In the genomic region with DNA sequence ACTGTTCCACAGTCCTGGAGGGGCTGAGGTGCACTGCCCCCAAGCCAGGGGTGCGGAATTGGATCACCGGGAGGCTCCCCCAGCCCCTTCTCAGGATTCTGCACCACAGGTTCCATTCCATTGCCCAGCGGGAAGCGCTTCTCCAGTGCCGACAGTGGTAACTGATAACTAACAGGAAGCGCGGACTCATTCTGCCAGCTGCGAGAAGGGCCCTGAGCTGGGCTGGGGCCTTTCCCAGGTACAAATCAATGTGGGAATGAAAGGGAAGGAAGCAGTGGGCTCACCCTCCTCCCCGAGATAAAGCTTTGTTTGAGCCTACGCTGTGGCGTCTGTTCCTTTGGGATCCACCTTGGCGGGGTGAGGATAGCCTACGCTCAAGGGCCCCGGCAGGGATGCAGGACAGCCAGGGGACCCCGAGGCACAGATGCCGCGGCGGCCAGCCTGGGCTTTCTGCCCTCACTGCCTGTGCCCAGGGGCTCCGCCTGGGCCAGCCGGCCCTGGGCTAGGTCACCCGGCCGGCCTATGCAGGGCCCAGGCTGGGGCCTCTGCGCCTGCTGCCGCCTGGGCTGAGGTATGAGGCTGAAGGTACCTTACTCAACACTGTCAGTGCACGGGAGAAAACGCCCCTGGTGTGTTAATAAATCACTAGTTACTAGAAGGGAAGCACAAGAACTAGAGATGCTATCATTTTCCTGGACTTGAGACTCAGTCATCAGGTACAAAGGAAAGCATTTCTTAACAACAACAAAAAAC, we compare ENCODE assay signal across 25 cellular contexts. TPM values are rescaled to one million over a fixed set of nuclear protein-coding genes. Genes with fewer than 3 reads are reported as not detected.
DNase-seq lines count a peak whose midpoint lies in the region; ATAC-seq, FAIRE-seq and TF ChIP-seq lines count a peak whose summit lies in the region.
"Had no signal": no experiment of that assay in that cellular context is flagged by ENCODE, and none has a peak within 500 bp of the region (broad histone marks: within the 10 kb centered on the region; RNA-seq: fewer than 3 reads in every experiment).

No MANE protein-coding gene starts in this region.

- ATAC-seq in HCT116 (peak; percentile 36; the same call in 1 of the 2 replicates), HepG2 (peak; percentile 79), HG03520 (IDR thresholded peaks at IDR 0.05; ENCODE audit: unreplicated experiment) (no peak)
- ATAC-seq in stimulated activated naive CD8-positive, alpha-beta T cell treated with anti-CD3 and anti-CD28 coated beads, Interleukin-15, amount 100 ng/mL, for 72 hours, result no peak
- ATAC-seq: Panc1, SK-N-SH treated with all-trans-retinoic acid at 6 μM for 48 hours had no signal

- no peak for TF ChIP-seq POLR2A in HCT116 (IDR thresholded peaks at IDR 0.05; ENCODE audit: borderline replicate concordance, extremely low read depth, insufficient read depth, insufficient read length)
- no peak for TF ChIP-seq POLR2A in H1 (IDR thresholded peaks at IDR 0.05; ENCODE audit: control extremely low read depth in 1 of 2, low read depth in 2 of 2, low read length in 2 of 2)
- no peak for TF ChIP-seq POLR2A in HepG2 (IDR thresholded peaks at IDR 0.05; ENCODE audit: insufficient read depth in 1 of 2, low read depth in 2 of 2, low read length in 2 of 2)

- H3K27ac Mint-ChIP-seq in stimulated activated naive CD8-positive, alpha-beta T cell treated with anti-CD3 and anti-CD28 coated beads, Interleukin-15, amount 100 ng/mL, for 72 hours, result no peak overlapping the region
- H3K27ac Mint-ChIP-seq: CD4-positive, CD25-positive, alpha-beta regulatory T cell; HFFc6 had no signal

- DNase-seq in HCT116 (ENCODE audit: low read depth, low spot score) (no peak), H1 (ENCODE audit: low read depth in 1 of 2, low spot score in 2 of 2) (peak in 1 of 2 experiments; percentile 47), HepG2 (ENCODE audit: low spot score) (no peak), HK-2 (ENCODE audit: unreplicated experiment) (no peak)
- no peak for DNase-seq in activated CD4-positive, alpha-beta T cell treated with anti-CD3 and anti-CD28 coated beads, Interleukin-2, amount 50 U/mL, for 48 hours
- no peak for DNase-seq in stimulated activated naive CD8-positive, alpha-beta T cell treated with anti-CD3 and anti-CD28 coated beads, Interleukin-15, amount 100 ng/mL, for 72 hours
- DNase-seq: CD4-positive, CD25-positive, alpha-beta regulatory T cell; COR-L47; DMS 273 treated with DMSO at 0.1 percent for 48 hours; DND-41; HFFc6; Kasumi-1; NCI-H1694 treated with DMSO at 0.1 percent for 48 hours; NCI-H2081 treated with DMSO at 0.1 percent for 48 hours; NCI-H2171 treated with DMSO at 0.1 percent for 48 hours; NCI-H524 treated with DMSO at 0.1 percent for 48 hours; NCI-H82; SIG-M5 had no signal

- H3K27me3 ChIP-seq in HCT116 (ENCODE audit: insufficient read depth, low read length) (peaks cover 37% of the 10 kb centered on the region), H1 (replicated peaks in 1 of 4; ENCODE audit: control insufficient read depth in 3 of 4, extremely low read depth in 1 of 4, insufficient read depth in 3 of 4, low read length in 3 of 4) (peaks cover 12 to 84% (median 58%) of the 10 kb centered on the region in 4 experiments), HepG2 (ENCODE audit: control insufficient read depth in 1 of 2, insufficient read depth in 2 of 2, low read length in 2 of 2) (peaks cover 5 to 67% of the 10 kb centered on the region in 2 experiments; a peak in 4 of 5 replicates)

- H3K4me2 ChIP-seq in HCT116 (ENCODE audit: low read length) (no peak overlapping the region), H1 (ENCODE audit: insufficient read depth in 1 of 2, low read depth in 2 of 2, low read length in 2 of 2) (no peak overlapping the region), HepG2 (ENCODE audit: low read depth, low read length) (no peak overlapping the region)

- H3K4me1 ChIP-seq in HCT116 (ENCODE audit: control insufficient read depth in 1 of 2, insufficient read depth in 2 of 2, low read length in 2 of 2), result no peaks in the 10 kb centered on the region
- peaks cover 0 to 6% (median 4%) of the 10 kb centered on the region in 4 experiments; a peak in 3 of 7 replicates for H3K4me1 ChIP-seq in H1 (replicated peaks in 1 of 4; ENCODE audit: control insufficient read depth in 3 of 4, insufficient read depth in 4 of 4, low read length in 3 of 4)
- H3K4me1 ChIP-seq in HepG2 (ENCODE audit: insufficient read depth, low read length), result peaks cover 7% of the 10 kb centered on the region

- H3K4ac ChIP-seq in H1 (replicated peaks; ENCODE audit: insufficient read length, low read depth, low read length), result no peak overlapping the region

- TF ChIP-seq RAD21 in HCT116 (IDR thresholded peaks at IDR 0.05; ENCODE audit: low read depth) (no peak), H1 (IDR thresholded peaks at IDR 0.05 in 1 of 2, conservative IDR thresholded peaks at IDR 0.05 in 1 of 2; ENCODE audit: low read depth in 2 of 2, low read length in 2 of 2) (no peak), HepG2 (CRISPR knock-in tag; IDR thresholded peaks at IDR 0.05) (no peak)

- H3K4me3 ChIP-seq in HCT116 (replicated peaks in 1 of 2; ENCODE audit: low read depth in 1 of 2, low read length in 2 of 2), result no peak overlapping the region
- H3K4me3 ChIP-seq in H1 (ENCODE audit: extremely low read depth in 1 of 4, insufficient read depth in 2 of 4, low read depth in 3 of 4, low read length in 4 of 4), result no peak overlapping the region
- no peak overlapping the region for H3K4me3 ChIP-seq in HepG2 (replicated peaks in 1 of 3; ENCODE audit: insufficient read depth in 1 of 3, low read depth in 2 of 3, low read length in 3 of 3)

- intact Hi-C loops in HCT116 (cut with micrococcal nuclease), result no loop called here
- intact Hi-C loops in HepG2 (cut with micrococcal nuclease; ENCODE audit: unreplicated experiment), result no loop called here

- no peak overlapping the region for H2BK20ac ChIP-seq in H1 (ENCODE audit: low read length)

- peaks cover 61% of the 10 kb centered on the region for H3K27me3 Mint-ChIP-seq in stimulated activated naive CD8-positive, alpha-beta T cell treated with anti-CD3 and anti-CD28 coated beads, Interleukin-15, amount 100 ng/mL, for 72 hours

- no peaks in the 10 kb centered on the region for H3K9me2 ChIP-seq in HCT116 (ENCODE audit: insufficient read depth)

- no peaks in the 10 kb centered on the region for H3K23me2 ChIP-seq in H1 (ENCODE audit: low read depth, low read length)

- H2AK5ac ChIP-seq in H1 (ENCODE audit: low read depth, low read length), result no peak overlapping the region

- no peak overlapping the region for H2BK120ac ChIP-seq in H1 (replicated peaks; ENCODE audit: low read depth, low read length)

- BruUV-seq in HCT116 (replicated peaks; lab: Mats Ljungman, UMichigan), result no TSS peak
- no TSS peak for BruUV-seq in HepG2 (replicated peaks; lab: Mats Ljungman, UMichigan)

- no peak overlapping the region for H3K9ac ChIP-seq in HCT116 (ENCODE audit: low read length)
- no peak overlapping the region for H3K9ac ChIP-seq in H1 (replicated peaks in 1 of 4; ENCODE audit: extremely low read depth in 1 of 4, low read depth in 3 of 4, low read length in 3 of 4)
- H3K9ac ChIP-seq in HepG2 (ENCODE audit: insufficient read depth, low read depth, low read length), result no peak overlapping the region

- H4K91ac ChIP-seq in H1 (replicated peaks; ENCODE audit: insufficient read length, low read length), result no peak overlapping the region

- 79% methylated on average over 26 of the region's 26 CpGs; no CpG with 5 or more reads in 1 of the 2 experiments for WGBS in H1 (ENCODE audit: extremely low coverage in 1 of 2, insufficient coverage in 1 of 2, insufficient read length in 1 of 2, insufficient replicate concordance in 2 of 2, low coverage in 1 of 2, low lambda C conversion rate in 2 of 2, missing lambda C conversion rate in 1 of 2), 2 experiments
- WGBS in HepG2 (ENCODE audit: low lambda C conversion rate), result 40% methylated on average over 13 of the region's 26 CpGs

- H2BK5ac ChIP-seq in H1 (ENCODE audit: low read depth, low read length), result no peak overlapping the region

- CTCF ChIA-PET in HCT116 (lab: Charles Lee) (no interaction called here), H1 (lab: Charles Lee; ENCODE audit: partially characterized antibody) (interaction anchor here (1.1 to 2.8 kb wide), 3 partner anchors 16 to 54 kb away, joined by 3 to 6 read pairs (median 3); no protein-coding TSS in a partner anchor), HepG2 (lab: Yijun Ruan, JAX; ENCODE audit: low intra/inter-chr PET ratio, low total read pairs) (no interaction called here)

- peaks cover 6% of the 10 kb centered on the region for H3K4me1 Mint-ChIP-seq in stimulated activated naive CD8-positive, alpha-beta T cell treated with anti-CD3 and anti-CD28 coated beads, Interleukin-15, amount 100 ng/mL, for 72 hours

- RAD21 ChIA-PET in HCT116 (lab: Charles Lee; ENCODE audit: low non-redundant PET in 1 of 2, low total read pairs in 2 of 2, uncharacterized antibody in 2 of 2, unreplicated experiment in 2 of 2), result no interaction called here

- H2BK12ac ChIP-seq in H1 (ENCODE audit: low read depth, low read length), result no peak overlapping the region

- H2AFZ ChIP-seq in HCT116 (ENCODE audit: low read depth, low read length, poor library complexity, severe bottlenecking) (no peak overlapping the region), H1 (ENCODE audit: low read length) (no peak overlapping the region), HepG2 (ENCODE audit: low read length) (no peak overlapping the region)

- no peak overlapping the region for H3K18ac ChIP-seq in H1 (ENCODE audit: extremely low read depth, low read length)

- TF ChIP-seq CTCF in HCT116 (IDR thresholded peaks at IDR 0.05 in 2 of 3, conservative IDR thresholded peaks at IDR 0.05 in 1 of 3; ENCODE audit: borderline replicate concordance in 1 of 3, insufficient read depth in 1 of 3, low read depth in 2 of 3, low read length in 2 of 3) (no peak), H1 (IDR thresholded peaks at IDR 0.05; ENCODE audit: control extremely low read depth in 1 of 3, insufficient read depth in 1 of 3, low read depth in 1 of 3, low read length in 3 of 3) (no peak), HepG2 (CRISPR knock-in tag; IDR thresholded peaks at IDR 0.05) (no peak)

- no peak overlapping the region for H3K23ac ChIP-seq in H1 (ENCODE audit: insufficient read length)

- H3K36me3 ChIP-seq in HCT116 (ENCODE audit: control insufficient read depth in 1 of 2, insufficient read depth in 2 of 2, low read length in 2 of 2) (no peaks in the 10 kb centered on the region), H1 (ENCODE audit: control insufficient read depth in 2 of 4, insufficient read depth in 4 of 4, low read length in 3 of 4) (no peaks in the 10 kb centered on the region), HepG2 (replicated peaks in 1 of 2; ENCODE audit: control insufficient read depth in 1 of 2, insufficient read depth in 2 of 2, low read length in 2 of 2) (no peaks in the 10 kb centered on the region)

- no peak overlapping the region for H4K8ac ChIP-seq in H1 (ENCODE audit: extremely low read depth, insufficient read depth, low read length)

- no peak for FAIRE-seq in H1 (lab: Jason Lieb, UNC)
- no peak for FAIRE-seq in HepG2 (lab: Jason Lieb, UNC)
- FAIRE-seq: GM12891, H54 had no signal

- no peak overlapping the region for H3K4me3 Mint-ChIP-seq in stimulated activated naive CD8-positive, alpha-beta T cell treated with anti-CD3 and anti-CD28 coated beads, Interleukin-15, amount 100 ng/mL, for 72 hours
- H3K4me3 Mint-ChIP-seq: CD4-positive, CD25-positive, alpha-beta regulatory T cell; HFFc6 had no signal

- in situ Hi-C loops in HepG2 (cut with HindIII; ENCODE audit: extremely low pct_ligation_motif_present, low pct_unique_long_range_greater_than_20kb), result no loop called here

- H4K20me1 ChIP-seq in HCT116 (ENCODE audit: insufficient read depth) (no peaks in the 10 kb centered on the region), H1 (replicated peaks in 1 of 2; ENCODE audit: control insufficient read depth in 1 of 2, insufficient read depth in 2 of 2, low read length in 2 of 2) (peaks cover 0 to 1% of the 10 kb centered on the region in 2 experiments), HepG2 (ENCODE audit: insufficient read depth, low read length) (no peaks in the 10 kb centered on the region)

- H3K79me2 ChIP-seq in HCT116 (ENCODE audit: insufficient read depth, low read length), result no peaks in the 10 kb centered on the region
- no peaks in the 10 kb centered on the region for H3K79me2 ChIP-seq in H1 (ENCODE audit: control insufficient read depth in 1 of 2, insufficient read depth in 2 of 2, low read length in 2 of 2)
- H3K79me2 ChIP-seq in HepG2 (ENCODE audit: insufficient read depth, low read length), result no peaks in the 10 kb centered on the region

- H3K27ac ChIP-seq in HCT116 (ENCODE audit: low read depth, low read length) (no peak overlapping the region), H1 (ENCODE audit: low read depth, low read length) (no peak overlapping the region), HepG2 (ENCODE audit: extremely low read length, insufficient read depth, low read length) (no peak overlapping the region)

- no peak overlapping the region for H3K56ac ChIP-seq in H1 (replicated peaks; ENCODE audit: insufficient read length, low read depth, low read length)

- H3K14ac ChIP-seq in H1 (ENCODE audit: insufficient read length), result no peak overlapping the region

- H3K79me1 ChIP-seq in H1 (ENCODE audit: low read depth, low read length), result no peaks in the 10 kb centered on the region

- no peaks in the 10 kb centered on the region for H3K9me3 ChIP-seq in HCT116 (ENCODE audit: control insufficient read depth in 1 of 2, insufficient read depth in 1 of 2, low read depth in 1 of 2, low read length in 2 of 2)
- H3K9me3 ChIP-seq in H1 (ENCODE audit: insufficient read depth in 2 of 2, low read depth in 1 of 2, low read length in 1 of 2), result no peaks in the 10 kb centered on the region; a peak in 1 of 4 replicates
- no peaks in the 10 kb centered on the region for H3K9me3 ChIP-seq in HepG2 (ENCODE audit: low read length)

- POLR2A ChIA-PET in HCT116 (lab: Charles Lee) (no interaction called here), H1 (lab: Charles Lee; ENCODE audit: partially characterized antibody) (no interaction called here), HepG2 (lab: Yijun Ruan, JAX) (no interaction called here)

- no peak overlapping the region for H2BK15ac ChIP-seq in H1 (ENCODE audit: low read length)

- TF ChIP-seq EP300 in H1 (IDR thresholded peaks at IDR 0.05; ENCODE audit: borderline replicate concordance in 1 of 2, low read depth in 2 of 2, low read length in 2 of 2), result no peak
- no peak for TF ChIP-seq EP300 in HepG2 (IDR thresholded peaks at IDR 0.05; ENCODE audit: low read depth in 2 of 2, low read length in 2 of 2)
- no peak for TF ChIP-seq EP300 in HepG2 (CRISPR knock-in tag; IDR thresholded peaks at IDR 0.05; ENCODE audit: borderline replicate concordance)

- no peaks in the 10 kb centered on the region for H3K9me3 Mint-ChIP-seq in stimulated activated naive CD8-positive, alpha-beta T cell treated with anti-CD3 and anti-CD28 coated beads, Interleukin-15, amount 100 ng/mL, for 72 hours
- H3K9me3 Mint-ChIP-seq: HFFc6 had no signal

- no peak overlapping the region for H4K5ac ChIP-seq in H1 (ENCODE audit: insufficient read length, low read depth, low read length)

RNA-seq across cellular contexts. Expression of a gene that starts 39.4 kb away (rescaled TPM):
- 0.32 TPM for total RNA-seq in HCT116 (2021; ENCODE audit: unreplicated experiment)
- polyA plus RNA-seq in HCT116 (2012), result 0.11 and 0.16 TPM in 2 replicates
- not detected in 2 replicates for total RNA-seq in H1 (2021; fragmentation: NEBNext Ultra II Directional; extraction: Animal tissue kit (Norgen Biotek cat#: 25700))
- 0.03 TPM in 1 of 2 replicates, not detected in the other for polyA plus RNA-seq in H1 (2011; rRNA removed)
- not detected for polyA plus RNA-seq in H1 (2011; cell fraction: cytosol; rRNA removed)
- not detected for polyA plus RNA-seq in H1 (2011; cell fraction: nucleus; rRNA removed)
- 0.04 TPM in 1 of 4 replicates, not detected in the others for polyA plus RNA-seq in H1 (2012, experiment 1 of 2)
- polyA plus RNA-seq in H1 (2012, experiment 2 of 2), result not detected
- polyA plus RNA-seq in H1 (2013, experiment 1 of 2), result not detected
- not detected for polyA plus RNA-seq in H1 (2013, experiment 2 of 2)
- not detected in 2 replicates for polyA minus RNA-seq in H1 (2011; rRNA and poly(A)+ RNA removed)
- polyA minus RNA-seq in H1 (2011; cell fraction: cytosol; rRNA and poly(A)+ RNA removed), result not detected
- not detected for polyA minus RNA-seq in H1 (2011; cell fraction: nucleus; rRNA and poly(A)+ RNA removed)
- not detected in 2 replicates for total RNA-seq in HepG2 (2016; rRNA removed; fragmentation: Illumina TruSeq; extraction: Trizol)
- total RNA-seq in HepG2 (2016; cell fraction: cytosol; rRNA removed; fragmentation: Illumina TruSeq; extraction: Trizol; ENCODE audit: low read depth), result not detected in 2 replicates
- total RNA-seq in HepG2 (2016; cell fraction: insoluble cytoplasmic fraction; rRNA removed; fragmentation: Illumina TruSeq; extraction: Trizol), result not detected in 2 replicates
- not detected in 2 replicates for total RNA-seq in HepG2 (2016; cell fraction: membrane; rRNA removed; fragmentation: Illumina TruSeq; extraction: Trizol)
- total RNA-seq in HepG2 (2016; cell fraction: nucleus; rRNA removed; fragmentation: Illumina TruSeq; extraction: Trizol), result not detected in 2 replicates
- polyA plus RNA-seq in HepG2 (2011; rRNA removed), result not detected in 2 replicates
- polyA plus RNA-seq in HepG2 (2011; cell fraction: cytosol; rRNA removed), result not detected in 2 replicates
- polyA plus RNA-seq in HepG2 (2011; cell fraction: nucleus; rRNA removed), result not detected in 2 replicates
- not detected in 2 replicates for polyA plus RNA-seq in HepG2 (2012)
- not detected in 2 replicates for polyA plus RNA-seq in HepG2 (2016; cell fraction: cytosol; fragmentation: Illumina TruSeq; extraction: Trizol; ENCODE audit: low read depth)
- polyA plus RNA-seq in HepG2 (2016; cell fraction: insoluble cytoplasmic fraction; fragmentation: Illumina TruSeq; extraction: Trizol; ENCODE audit: low read depth), result not detected in 2 replicates
- not detected in 2 replicates for polyA plus RNA-seq in HepG2 (2016; cell fraction: membrane; fragmentation: Illumina TruSeq; extraction: Trizol; ENCODE audit: low read depth)
- polyA plus RNA-seq in HepG2 (2016; cell fraction: nucleus; fragmentation: Illumina TruSeq; extraction: Trizol; ENCODE audit: insufficient read depth, low read depth), result not detected in 2 replicates
- polyA minus RNA-seq in HepG2 (2011; rRNA and poly(A)+ RNA removed; ENCODE audit: low replicate concordance), result not detected in 2 replicates
- not detected in 2 replicates for polyA minus RNA-seq in HepG2 (2011; cell fraction: cytosol; rRNA and poly(A)+ RNA removed)
- not detected in 2 replicates for polyA minus RNA-seq in HepG2 (2011; cell fraction: nucleus; rRNA and poly(A)+ RNA removed)
- total RNA-seq: CD4-positive, CD25-positive, alpha-beta regulatory T cell; HFFc6; MCF 10A had no signal
- polyA plus RNA-seq: BJ; CD4-positive, CD25-positive, alpha-beta regulatory T cell had no signal

RNA-seq across cellular contexts. Expression of a gene that starts 49.0 kb away (rescaled TPM):
- total RNA-seq in HCT116 (2021; ENCODE audit: unreplicated experiment) (not detected), HepG2 (2016; rRNA removed; fragmentation: Illumina TruSeq; extraction: Trizol) (not detected in 2 replicates)
- polyA plus RNA-seq in HCT116 (2012), result not detected in 2 replicates
- not detected in 2 replicates for total RNA-seq in H1 (2021; fragmentation: NEBNext Ultra II Directional; extraction: Animal tissue kit (Norgen Biotek cat#: 25700))
- polyA plus RNA-seq in H1 (2011; rRNA removed) (not detected in 2 replicates), HepG2 (2011; rRNA removed) (not detected in 2 replicates)
- not detected for polyA plus RNA-seq in H1 (2011; cell fraction: cytosol; rRNA removed)
- not detected for polyA plus RNA-seq in H1 (2011; cell fraction: nucleus; rRNA removed)
- polyA plus RNA-seq in H1 (2012, experiment 1 of 2), result not detected in 4 replicates
- not detected for polyA plus RNA-seq in H1 (2012, experiment 2 of 2)
- polyA plus RNA-seq in H1 (2013, experiment 1 of 2), result not detected
- polyA plus RNA-seq in H1 (2013, experiment 2 of 2), result not detected
- not detected in 2 replicates for polyA minus RNA-seq in H1 (2011; rRNA and poly(A)+ RNA removed)
- not detected for polyA minus RNA-seq in H1 (2011; cell fraction: cytosol; rRNA and poly(A)+ RNA removed)
- 0.30 TPM for polyA minus RNA-seq in H1 (2011; cell fraction: nucleus; rRNA and poly(A)+ RNA removed)
- not detected in 2 replicates for total RNA-seq in HepG2 (2016; cell fraction: cytosol; rRNA removed; fragmentation: Illumina TruSeq; extraction: Trizol; ENCODE audit: low read depth)
- not detected in 2 replicates for total RNA-seq in HepG2 (2016; cell fraction: insoluble cytoplasmic fraction; rRNA removed; fragmentation: Illumina TruSeq; extraction: Trizol)
- not detected in 2 replicates for total RNA-seq in HepG2 (2016; cell fraction: membrane; rRNA removed; fragmentation: Illumina TruSeq; extraction: Trizol)
- not detected in 2 replicates for total RNA-seq in HepG2 (2016; cell fraction: nucleus; rRNA removed; fragmentation: Illumina TruSeq; extraction: Trizol)
- polyA plus RNA-seq in HepG2 (2011; cell fraction: cytosol; rRNA removed), result not detected in 2 replicates
- polyA plus RNA-seq in HepG2 (2011; cell fraction: nucleus; rRNA removed), result not detected in 2 replicates
- polyA plus RNA-seq in HepG2 (2012), result not detected in 2 replicates
- polyA plus RNA-seq in HepG2 (2016; cell fraction: cytosol; fragmentation: Illumina TruSeq; extraction: Trizol; ENCODE audit: low read depth), result not detected in 2 replicates
- polyA plus RNA-seq in HepG2 (2016; cell fraction: insoluble cytoplasmic fraction; fragmentation: Illumina TruSeq; extraction: Trizol; ENCODE audit: low read depth), result not detected in 2 replicates
- polyA plus RNA-seq in HepG2 (2016; cell fraction: membrane; fragmentation: Illumina TruSeq; extraction: Trizol; ENCODE audit: low read depth), result not detected in 2 replicates
- not detected in 2 replicates for polyA plus RNA-seq in HepG2 (2016; cell fraction: nucleus; fragmentation: Illumina TruSeq; extraction: Trizol; ENCODE audit: insufficient read depth, low read depth)
- polyA minus RNA-seq in HepG2 (2011; rRNA and poly(A)+ RNA removed; ENCODE audit: low replicate concordance), result not detected in 2 replicates
- polyA minus RNA-seq in HepG2 (2011; cell fraction: cytosol; rRNA and poly(A)+ RNA removed), result not detected in 2 replicates
- polyA minus RNA-seq in HepG2 (2011; cell fraction: nucleus; rRNA and poly(A)+ RNA removed), result not detected in 2 replicates
- total RNA-seq: CD4-positive, CD25-positive, alpha-beta regulatory T cell; HFFc6; MCF 10A had no signal
- polyA plus RNA-seq: BJ; CD4-positive, CD25-positive, alpha-beta regulatory T cell had no signal

Comparison
In these comparisons a context has a peak if more than half of its experiments do, and no peak if none do; other contexts are left out.
1. ATAC-seq: peak in HCT116 (single experiment) and HepG2 (single experiment); none in stimulated activated naive CD8-positive, alpha-beta T cell treated with anti-CD3 and anti-CD28 coated beads, Interleukin-15, amount 100 ng/mL, for 72 hours (single experiment) and HG03520 (single experiment).